In genomic region chr20:1324598-1325172, GRCh38 we compare ENCODE assay signal across 1 cellular context.
TF ChIP-seq lines count a peak whose summit lies in the region.

No MANE protein-coding gene starts in this region.

TF ChIP-seq in A549, 52 proteins besides CTCF, POLR2A, EP300 and RAD21 (continued from another document):
- TF ChIP-seq USF2 (IDR thresholded peaks at IDR 0.05) (0 out of 2 replicates have a peak, but pooled peaks have one; percentile 1), ZSCAN20 (CRISPR knock-in tag; IDR thresholded peaks at IDR 0.05) (no peak), RCOR1 (IDR thresholded peaks at IDR 0.05; ENCODE audit: low read depth, low read length) (no peak), ZFP36 (IDR thresholded peaks at IDR 0.05; ENCODE audit: borderline replicate concordance, partially characterized antibody) (peak; percentile 9)
